1 cellular context compared by ENCODE assay signal in genomic region chr11:117551761-117552343, GRCh38.
TF ChIP-seq lines count a peak whose summit lies in the region.

No MANE protein-coding gene starts in this region.

TF ChIP-seq in GM23338, 12 proteins besides CTCF, POLR2A, EP300 and RAD21 (continued from another document):
- no peak for TF ChIP-seq ZNF462 (CRISPR knock-in tag; IDR thresholded peaks at IDR 0.05)
- no peak for TF ChIP-seq JUNB (IDR thresholded peaks at IDR 0.05; ENCODE audit: unreplicated experiment)
- TF ChIP-seq STAT1 (IDR thresholded peaks at IDR 0.05; ENCODE audit: unreplicated experiment): no peak
- TF ChIP-seq EZH2 (IDR thresholded peaks at IDR 0.05; ENCODE audit: low read depth, unreplicated experiment): no peak
- no peak for TF ChIP-seq ZNF114 (CRISPR knock-in tag; IDR thresholded peaks at IDR 0.05)
- TF ChIP-seq NANOG (IDR thresholded peaks at IDR 0.05; ENCODE audit: borderline replicate concordance): no peak
- TF ChIP-seq POLR2AphosphoS5 (IDR thresholded peaks at IDR 0.05; ENCODE audit: low read depth): no peak
- no peak for TF ChIP-seq REST (IDR thresholded peaks at IDR 0.05; ENCODE audit: unreplicated experiment)
